In genomic region chr17:47839899-47840741, GRCh38 we compare ENCODE assay signal across 1 cellular context.
TF ChIP-seq lines count a peak whose summit lies in the region.

No MANE protein-coding gene starts in this region.

TF ChIP-seq in K562, 482 proteins besides CTCF, POLR2A, EP300 and RAD21 (continued from another document):
- TF ChIP-seq ZNF384 (IDR thresholded peaks at IDR 0.05; ENCODE audit: low read depth, low read length): no peak
- TF ChIP-seq, protein P1, sequence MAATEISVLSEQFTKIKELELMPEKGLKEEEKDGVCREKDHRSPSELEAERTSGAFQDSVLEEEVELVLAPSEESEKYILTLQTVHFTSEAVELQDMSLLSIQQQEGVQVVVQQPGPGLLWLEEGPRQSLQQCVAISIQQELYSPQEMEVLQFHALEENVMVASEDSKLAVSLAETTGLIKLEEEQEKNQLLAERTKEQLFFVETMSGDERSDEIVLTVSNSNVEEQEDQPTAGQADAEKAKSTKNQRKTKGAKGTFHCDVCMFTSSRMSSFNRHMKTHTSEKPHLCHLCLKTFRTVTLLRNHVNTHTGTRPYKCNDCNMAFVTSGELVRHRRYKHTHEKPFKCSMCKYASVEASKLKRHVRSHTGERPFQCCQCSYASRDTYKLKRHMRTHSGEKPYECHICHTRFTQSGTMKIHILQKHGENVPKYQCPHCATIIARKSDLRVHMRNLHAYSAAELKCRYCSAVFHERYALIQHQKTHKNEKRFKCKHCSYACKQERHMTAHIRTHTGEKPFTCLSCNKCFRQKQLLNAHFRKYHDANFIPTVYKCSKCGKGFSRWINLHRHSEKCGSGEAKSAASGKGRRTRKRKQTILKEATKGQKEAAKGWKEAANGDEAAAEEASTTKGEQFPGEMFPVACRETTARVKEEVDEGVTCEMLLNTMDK (IDR thresholded peaks at IDR 0.05; ENCODE audit: borderline replicate concordance, insufficient read depth, low read depth, low read length, poor library complexity, severe bottlenecking): no peak
- no peak for TF ChIP-seq NCOA1 (IDR thresholded peaks at IDR 0.05; ENCODE audit: low read depth)
- TF ChIP-seq KDM1A (IDR thresholded peaks at IDR 0.05): peak in 1 of 2 experiments; percentile 36; a peak in 1 of 4 replicates
- no peak for TF ChIP-seq E2F6 (IDR thresholded peaks at IDR 0.05; ENCODE audit: borderline replicate concordance in 1 of 2, extremely low read depth in 1 of 2, insufficient read depth in 1 of 2, insufficient read length in 1 of 2, low read depth in 1 of 2, low read length in 1 of 2, poor library complexity in 1 of 2, severe bottlenecking in 1 of 2)
- no peak for TF ChIP-seq ZBTB33 (CRISPR knock-in tag; IDR thresholded peaks at IDR 0.05)
- TF ChIP-seq IRF2 (CRISPR knock-in tag; IDR thresholded peaks at IDR 0.05): no peak
- 0 out of 2 replicates have a peak, but pooled peaks have one; percentile 68 for TF ChIP-seq BCOR (IDR thresholded peaks at IDR 0.05)
- no peak for TF ChIP-seq LARP7 (IDR thresholded peaks at IDR 0.05)
TF ChIP-seq in K562: peak in this region for 6.
